Comparison of ENCODE assay signal across 8 cellular contexts in the genomic region with DNA sequence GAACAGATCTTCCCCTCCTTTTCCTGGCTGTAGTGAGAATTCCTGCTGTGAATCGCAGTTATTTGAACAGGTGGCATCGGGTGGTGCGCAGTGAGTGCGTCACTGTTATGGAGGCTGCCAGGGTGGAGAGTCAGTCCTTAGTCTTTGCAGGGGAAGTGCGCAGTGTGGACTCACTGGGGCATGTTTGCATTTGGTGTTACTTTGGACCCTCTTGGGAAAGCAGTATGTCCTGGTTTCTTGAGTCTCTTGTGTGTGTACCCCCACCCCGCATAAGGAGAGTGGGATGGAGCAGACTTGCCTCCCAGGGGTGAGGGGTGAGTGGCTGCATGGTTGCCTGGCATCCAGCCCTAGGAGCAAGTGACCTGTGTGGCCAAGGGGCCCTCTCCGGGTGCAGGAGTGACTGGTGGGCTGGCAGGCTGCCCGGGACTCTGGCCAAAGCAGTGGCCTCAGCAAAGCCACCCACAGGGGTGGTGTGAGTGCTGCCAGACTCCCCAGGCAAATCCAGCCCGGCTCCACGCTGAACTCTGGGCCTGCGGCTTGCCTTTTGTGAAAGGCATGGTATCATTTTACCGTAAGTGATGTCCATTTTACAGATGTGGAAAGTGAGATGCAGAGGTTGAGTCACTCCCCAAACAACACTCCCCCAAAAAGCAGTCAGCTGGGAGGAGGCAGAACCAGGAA. TPM values are rescaled to one million over a fixed set of nuclear protein-coding genes. Genes with fewer than 3 reads are reported as not detected.
DNase-seq lines count a peak whose midpoint lies in the region; ATAC-seq and TF ChIP-seq lines count a peak whose summit lies in the region.

No MANE protein-coding gene starts in this region.

- POLR2A ChIA-PET in Panc1 (lab: Charles Lee), result no interaction called here

- 85 to 86% methylated on average over 12 of the region's 12 CpGs for WGBS in GM23248 (ENCODE audit: low coverage in 1 of 2, low lambda C conversion rate in 2 of 2, missing lambda C conversion rate in 2 of 2), 2 experiments

- no peaks in the 10 kb centered on the region for H3K79me2 ChIP-seq in GM23248 (ENCODE audit: insufficient read depth)

- TF ChIP-seq CTCF in Panc1 (IDR thresholded peaks at IDR 0.05), result no peak

- no peaks in the 10 kb centered on the region for H3K9me3 ChIP-seq in GM23248 (ENCODE audit: low read depth)
- no peaks in the 10 kb centered on the region for H3K9me3 ChIP-seq in Panc1 (ENCODE audit: control insufficient read depth, insufficient read depth, low read depth, low read length)

- H3K4me1 ChIP-seq in GM23248 (ENCODE audit: insufficient read depth) (peaks cover 27% of the 10 kb centered on the region), Panc1 (ENCODE audit: control insufficient read depth, insufficient read depth, low read length) (peaks cover 66% of the 10 kb centered on the region)

- no peaks in the 10 kb centered on the region for H3K4me1 Mint-ChIP-seq in immature natural killer cell

- peaks cover 0 to 2% (median 0%) of the 10 kb centered on the region in 6 donors for H3K9me3 Mint-ChIP-seq in immature natural killer cell

- no peak overlapping the region for H3K27ac ChIP-seq in GM23248
- peak overlapping the region; percentile 84 for H3K27ac ChIP-seq in Panc1 (ENCODE audit: low read length)

- peaks cover 0 to 2% (median 0%) of the 10 kb centered on the region in 3 donors for H3K27me3 Mint-ChIP-seq in immature natural killer cell (ENCODE audit: low read depth in 3 of 3)

- ATAC-seq in Panc1 (peak; percentile 76), Right ventricle myocardium inferior (peak; percentile 63)

- H2AFZ ChIP-seq in GM23248, result no peak overlapping the region

- H3K27ac Mint-ChIP-seq in immature natural killer cell, result no peak overlapping the region

- peaks cover 3 to 27% (median 11%) of the 10 kb centered on the region in 3 donors for H3K36me3 Mint-ChIP-seq in immature natural killer cell

- H3K4me2 ChIP-seq in GM23248 (ENCODE audit: unreplicated experiment), result no peak overlapping the region

- H3K27me3 ChIP-seq in GM23248 (replicated peaks; ENCODE audit: insufficient read depth) (no peaks in the 10 kb centered on the region), Panc1 (ENCODE audit: control insufficient read depth, insufficient read depth, low read length) (no peaks in the 10 kb centered on the region)

- no peak overlapping the region for H3K9ac ChIP-seq in GM23248

- no peaks in the 10 kb centered on the region for H3K9me2 ChIP-seq in GM23248 (ENCODE audit: insufficient read depth)

- H3K36me3 ChIP-seq in GM23248 (ENCODE audit: low read depth) (peaks cover 52% of the 10 kb centered on the region), Panc1 (ENCODE audit: control insufficient read depth, insufficient read depth, low read length) (peaks cover 11% of the 10 kb centered on the region)

- CTCF ChIA-PET in Panc1 (lab: Charles Lee), result interaction anchor here (0.7 kb wide), 1 partner anchor 10 kb away, joined by 3 read pairs; no protein-coding TSS in a partner anchor

- H3K4me3 ChIP-seq in GM23248, result no peak overlapping the region
- 0 out of 4 replicates have a peak overlapping the region, but pooled peaks of 1 of the 2 experiments have one; percentile 1 for H3K4me3 ChIP-seq in Panc1 (ENCODE audit: low read depth in 2 of 2, low read length in 2 of 2)

- BruUV-seq in Panc1 (replicated peaks; lab: Mats Ljungman, UMichigan), result no TSS peak

- in situ Hi-C loops in GM23248 (cut with MboI), result no loop called here
- in situ Hi-C loops in Panc1 (cut with HindIII; ENCODE audit: low pct_unique_long_range_greater_than_20kb, low sequenced_read_pairs), result no loop called here

- intact Hi-C loops in Panc1 (cut with micrococcal nuclease; ENCODE audit: unreplicated experiment), result no loop called here
- intact Hi-C loops in Right ventricle myocardium inferior (cut with DNase I), result no loop called here

- peaks cover 53% of the 10 kb centered on the region for H3F3A ChIP-seq in GM23248 (ENCODE audit: insufficient read depth)

- peak; percentile 23 for DNase-seq in GM23248
- DNase-seq in Panc1 (ENCODE audit: low read depth, low spot score), result peak; percentile 72
- DNase-seq in Right ventricle myocardium inferior (ENCODE audit: missing footprints), result peak; percentile 87
- peak; percentile 65 for DNase-seq in retina
- DNase-seq in NCI-H1694 (lab: John Stamatoyannopoulos, UW), result no peak
- DNase-seq in iPS-NIHi7 (ENCODE audit: extremely low spot score), result no peak
- DNase-seq in immature natural killer cell, result no peak
- no peak for DNase-seq in central memory CD4-positive, alpha-beta T cell

- H3K4me3 Mint-ChIP-seq in immature natural killer cell, result no peak overlapping the region

- no peaks in the 10 kb centered on the region for H4K20me1 ChIP-seq in GM23248 (ENCODE audit: insufficient read depth)

RNA-seq across cellular contexts. Expression of a gene that starts 46.4 kb away (rescaled TPM):
- total RNA-seq in GM23248 (2014; rRNA removed; shearing (Covaris generic)), result not detected in 2 replicates
- polyA plus RNA-seq in GM23248 (2016; fragmentation: Nextera tagmentation; extraction: Ambion mirVana), result not detected in 2 replicates
- not detected for total RNA-seq in Panc1 (2021; ENCODE audit: unreplicated experiment)
- not detected for polyA plus RNA-seq in Panc1 (2012; ENCODE audit: insufficient read length)
- 2.1 TPM for total RNA-seq in Right ventricle myocardium inferior
- polyA plus RNA-seq in immature natural killer cell, result 1 to 10 TPM in 1 of 3 donors, under 1 TPM in 1, not detected in 1; 0.40 to 1.7 TPM

Comparison
In these comparisons a context has a peak if more than half of its experiments do, and no peak if none do; other contexts are left out.
1. DNase-seq: peak in GM23248 (single experiment), Panc1 (single experiment), Right ventricle myocardium inferior (single experiment) and retina (single experiment); none in NCI-H1694 (single experiment), iPS-NIHi7 (single experiment), immature natural killer cell (0 of 3) and central memory CD4-positive, alpha-beta T cell (single experiment).